1 cellular context compared by ENCODE assay signal in genomic region chr19:3041302-3041701, GRCh38.
TF ChIP-seq lines count a peak whose summit lies in the region.

No MANE protein-coding gene starts in this region.

TF ChIP-seq in K562, 482 proteins besides CTCF, POLR2A, EP300 and RAD21:
- TF ChIP-seq LCOR (CRISPR knock-in tag; IDR thresholded peaks at IDR 0.05) (0 out of 2 replicates have a peak, but pooled peaks have one; percentile 26), RERE (CRISPR knock-in tag; IDR thresholded peaks at IDR 0.05; ENCODE audit: borderline replicate concordance) (0 out of 2 replicates have a peak, but pooled peaks have one; percentile 31), ZSCAN29 (IDR thresholded peaks at IDR 0.05) (no peak)
